In genomic region chr12:49804821-49805220, GRCh38 we compare ENCODE assay signal across 18 cellular contexts. TPM values are rescaled to one million over a fixed set of nuclear protein-coding genes. Genes with fewer than 3 reads are reported as not detected.
A peak's percentile ranks its signal among the peaks of the same experiment; 100 is the strongest.
DNase-seq lines count a peak whose midpoint lies in the region; ATAC-seq and TF ChIP-seq lines count a peak whose summit lies in the region.
"Had no signal": no experiment of that assay in that cellular context is flagged by ENCODE, and none has a peak within 500 bp of the region (broad histone marks: within the 10 kb centered on the region; RNA-seq: fewer than 3 reads in every experiment).

No MANE protein-coding gene starts in this region.

- H2AFZ ChIP-seq in SK-N-SH (ENCODE audit: low read depth) = no peak overlapping the region

- no peaks in the 10 kb centered on the region for H3K9me2 ChIP-seq in SK-N-SH

- no peaks in the 10 kb centered on the region for H3K9me3 Mint-ChIP-seq in endothelial cell (ENCODE audit: unreplicated experiment)
- H3K9me3 Mint-ChIP-seq: CD14-positive monocyte had no signal

- TF ChIP-seq RAD21 in SK-N-SH (IDR thresholded peaks at IDR 0.05; ENCODE audit: low read length) = no peak

- peaks cover 38% of the 10 kb centered on the region for H3K36me3 Mint-ChIP-seq in endothelial cell (ENCODE audit: low read depth, unreplicated experiment)

- H3F3A ChIP-seq in SK-N-SH (replicated peaks; ENCODE audit: insufficient read depth) = no peaks in the 10 kb centered on the region

- WGBS in SK-N-SH (ENCODE audit: low lambda C conversion rate) = 95% methylated on average over 8 of the region's 10 CpGs

- POLR2A ChIA-PET in SK-N-SH (lab: Yijun Ruan, JAX) = no interaction called here

- peaks cover 42% of the 10 kb centered on the region for H3K4me1 Mint-ChIP-seq in endothelial cell (ENCODE audit: unreplicated experiment)

- H3K36me3 ChIP-seq in SK-N-SH (replicated peaks in 1 of 2; ENCODE audit: control insufficient read depth in 1 of 2, insufficient read depth in 2 of 2, low read length in 1 of 2) = peaks cover 6 to 70% of the 10 kb centered on the region in 2 experiments

- no peaks in the 10 kb centered on the region for H3K27me3 ChIP-seq in SK-N-SH (ENCODE audit: insufficient read depth)

- H4K20me1 ChIP-seq in SK-N-SH (ENCODE audit: insufficient read depth) = peaks cover 15% of the 10 kb centered on the region

- no peaks in the 10 kb centered on the region for H3K4me1 ChIP-seq in SK-N-SH (ENCODE audit: control insufficient read depth in 1 of 2, insufficient read depth in 2 of 2, low read depth in 1 of 2, low read length in 1 of 2)

- CTCF ChIA-PET in SK-N-SH (lab: Yijun Ruan, JAX) = interaction anchor here (0.8 to 2.2 kb wide), 3 partner anchors 27 to 167 kb away, joined by 3 to 10 read pairs (median 4); partner anchors contain the start of gene TMBIM6

- DNase-seq in SK-N-SH = peak; percentile 2
- peak; percentile 30 for DNase-seq in Right ventricle myocardium superior
- no peak for DNase-seq in left cardiac atrium
- DNase-seq in endothelial cell (ENCODE audit: low spot score) = no peak
- DNase-seq in sciatic nerve (ENCODE audit: low spot score) = peak; percentile 41
- DNase-seq in C1 segment of cervical spinal cord (lab: John Stamatoyannopoulos, UW) = no peak
- DNase-seq in SIG-M5 treated with dmso at 0.1 percent for 504 hours (lab: John Stamatoyannopoulos, UW; ENCODE audit: unreplicated experiment) = no peak
- DNase-seq: AML-193; CD4-positive, alpha-beta memory T cell; DMS153; DMS79; GDM1; GOT3; H7 had no signal

- H3K27ac ChIP-seq in SK-N-SH (ENCODE audit: low read depth in 2 of 2, low read length in 1 of 2) = no peak overlapping the region
- H3K27ac ChIP-seq: 22Rv1, A549 had no signal

- peaks cover 8% of the 10 kb centered on the region for H3K27me3 Mint-ChIP-seq in endothelial cell (ENCODE audit: unreplicated experiment)
- H3K27me3 Mint-ChIP-seq: CD4-positive, alpha-beta memory T cell had no signal

- peaks cover 14% of the 10 kb centered on the region; the same call in 1 of the 2 replicates for H3K79me2 ChIP-seq in SK-N-SH (ENCODE audit: insufficient read depth)

- H3K9me3 ChIP-seq in SK-N-SH = no peaks in the 10 kb centered on the region
- H3K9me3 ChIP-seq: A549 had no signal

- intact Hi-C loops in Right ventricle myocardium superior (cut with DNase I) (no loop called here), left cardiac atrium (cut with DNase I) (no loop called here), sciatic nerve (cut with DNase I) (no loop called here)

- no peak for TF ChIP-seq EP300 in SK-N-SH (IDR thresholded peaks at IDR 0.05; ENCODE audit: borderline replicate concordance in 1 of 2, low read depth in 1 of 2, low read length in 1 of 2)

- ATAC-seq in SK-N-SH treated with all-trans-retinoic acid at 6 μM for 48 hours (no peak), Right ventricle myocardium superior (ENCODE audit: poor library complexity) (no peak), left cardiac atrium (no peak), sciatic nerve (no peak)
- ATAC-seq: A549 had no signal

- TF ChIP-seq CTCF in SK-N-SH (IDR thresholded peaks at IDR 0.05) = no peak
- TF ChIP-seq CTCF in endothelial cell (IDR thresholded peaks at IDR 0.05; ENCODE audit: unreplicated experiment) = no peak

- no peak overlapping the region for H3K9ac ChIP-seq in SK-N-SH

- no peak overlapping the region for H3K4me3 ChIP-seq in SK-N-SH (ENCODE audit: low read depth in 2 of 2, low read length in 1 of 2)
- H3K4me3 ChIP-seq: A549 had no signal

- no peak overlapping the region for H3K4me2 ChIP-seq in SK-N-SH
- H3K4me2 ChIP-seq: A549 had no signal

- H3K27ac Mint-ChIP-seq in endothelial cell (ENCODE audit: unreplicated experiment) = no peak overlapping the region

- H3K4me3 Mint-ChIP-seq in endothelial cell (ENCODE audit: unreplicated experiment) = peak overlapping the region; percentile 67
- H3K4me3 Mint-ChIP-seq: CD14-positive monocyte; CD4-positive, alpha-beta memory T cell had no signal

TF ChIP-seq in SK-N-SH, 30 proteins besides CTCF, POLR2A, EP300 and RAD21 (continues in another document):
- TF ChIP-seq TCF12 (IDR thresholded peaks at IDR 0.05) = no peak
- TF ChIP-seq FOSL2 (IDR thresholded peaks at IDR 0.05; ENCODE audit: borderline replicate concordance, low read depth) = no peak
- TF ChIP-seq RXRA (IDR thresholded peaks at IDR 0.05; ENCODE audit: borderline replicate concordance, low read depth) = no peak
- no peak for TF ChIP-seq EZH2phosphoT487 (IDR thresholded peaks at IDR 0.05; ENCODE audit: borderline replicate concordance, low read depth)
- TF ChIP-seq USF2 (IDR thresholded peaks at IDR 0.05; ENCODE audit: borderline replicate concordance, low read depth, low read length) = no peak
- TF ChIP-seq MEF2A (IDR thresholded peaks at IDR 0.05; ENCODE audit: borderline replicate concordance, low read depth) = no peak
- no peak for TF ChIP-seq NFIC (IDR thresholded peaks at IDR 0.05; ENCODE audit: borderline replicate concordance)
- TF ChIP-seq PBX3 (IDR thresholded peaks at IDR 0.05) = no peak
- no peak for TF ChIP-seq GATA2 (CRISPR knock-in tag; IDR thresholded peaks at IDR 0.05)

TF ChIP-seq in SK-N-SH treated with all-trans-retinoic acid at 6 μM for 48 hours, 23 proteins besides CTCF, POLR2A, EP300 and RAD21:
- TF ChIP-seq, protein P1, sequence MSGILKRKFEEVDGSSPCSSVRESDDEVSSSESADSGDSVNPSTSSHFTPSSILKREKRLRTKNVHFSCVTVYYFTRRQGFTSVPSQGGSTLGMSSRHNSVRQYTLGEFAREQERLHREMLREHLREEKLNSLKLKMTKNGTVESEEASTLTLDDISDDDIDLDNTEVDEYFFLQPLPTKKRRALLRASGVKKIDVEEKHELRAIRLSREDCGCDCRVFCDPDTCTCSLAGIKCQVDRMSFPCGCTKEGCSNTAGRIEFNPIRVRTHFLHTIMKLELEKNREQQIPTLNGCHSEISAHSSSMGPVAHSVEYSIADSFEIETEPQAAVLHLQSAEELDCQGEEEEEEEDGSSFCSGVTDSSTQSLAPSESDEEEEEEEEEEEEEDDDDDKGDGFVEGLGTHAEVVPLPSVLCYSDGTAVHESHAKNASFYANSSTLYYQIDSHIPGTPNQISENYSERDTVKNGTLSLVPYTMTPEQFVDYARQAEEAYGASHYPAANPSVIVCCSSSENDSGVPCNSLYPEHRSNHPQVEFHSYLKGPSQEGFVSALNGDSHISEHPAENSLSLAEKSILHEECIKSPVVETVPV (CRISPR knock-in tag; IDR thresholded peaks at IDR 0.05) = no peak
- TF ChIP-seq GLIS3 (CRISPR knock-in tag; IDR thresholded peaks at IDR 0.05) = no peak
- no peak for TF ChIP-seq TCF4 (CRISPR knock-in tag; IDR thresholded peaks at IDR 0.05; ENCODE audit: borderline replicate concordance)
- no peak for TF ChIP-seq ZFP30 (CRISPR knock-in tag; IDR thresholded peaks at IDR 0.05)
- TF ChIP-seq, protein P2, sequence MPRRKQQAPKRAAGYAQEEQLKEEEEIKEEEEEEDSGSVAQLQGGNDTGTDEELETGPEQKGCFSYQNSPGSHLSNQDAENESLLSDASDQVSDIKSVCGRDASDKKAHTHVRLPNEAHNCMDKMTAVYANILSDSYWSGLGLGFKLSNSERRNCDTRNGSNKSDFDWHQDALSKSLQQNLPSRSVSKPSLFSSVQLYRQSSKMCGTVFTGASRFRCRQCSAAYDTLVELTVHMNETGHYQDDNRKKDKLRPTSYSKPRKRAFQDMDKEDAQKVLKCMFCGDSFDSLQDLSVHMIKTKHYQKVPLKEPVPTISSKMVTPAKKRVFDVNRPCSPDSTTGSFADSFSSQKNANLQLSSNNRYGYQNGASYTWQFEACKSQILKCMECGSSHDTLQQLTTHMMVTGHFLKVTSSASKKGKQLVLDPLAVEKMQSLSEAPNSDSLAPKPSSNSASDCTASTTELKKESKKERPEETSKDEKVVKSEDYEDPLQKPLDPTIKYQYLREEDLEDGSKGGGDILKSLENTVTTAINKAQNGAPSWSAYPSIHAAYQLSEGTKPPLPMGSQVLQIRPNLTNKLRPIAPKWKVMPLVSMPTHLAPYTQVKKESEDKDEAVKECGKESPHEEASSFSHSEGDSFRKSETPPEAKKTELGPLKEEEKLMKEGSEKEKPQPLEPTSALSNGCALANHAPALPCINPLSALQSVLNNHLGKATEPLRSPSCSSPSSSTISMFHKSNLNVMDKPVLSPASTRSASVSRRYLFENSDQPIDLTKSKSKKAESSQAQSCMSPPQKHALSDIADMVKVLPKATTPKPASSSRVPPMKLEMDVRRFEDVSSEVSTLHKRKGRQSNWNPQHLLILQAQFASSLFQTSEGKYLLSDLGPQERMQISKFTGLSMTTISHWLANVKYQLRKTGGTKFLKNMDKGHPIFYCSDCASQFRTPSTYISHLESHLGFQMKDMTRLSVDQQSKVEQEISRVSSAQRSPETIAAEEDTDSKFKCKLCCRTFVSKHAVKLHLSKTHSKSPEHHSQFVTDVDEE (CRISPR knock-in tag; IDR thresholded peaks at IDR 0.05) = no peak
- TF ChIP-seq TOX (CRISPR knock-in tag; IDR thresholded peaks at IDR 0.05; ENCODE audit: borderline replicate concordance) = no peak
- no peak for TF ChIP-seq ESRRG (CRISPR knock-in tag; IDR thresholded peaks at IDR 0.05)
- TF ChIP-seq SNAI2 (CRISPR knock-in tag; IDR thresholded peaks at IDR 0.05) = no peak

RNA-seq across cellular contexts. Expression of gene NCKAP5L, which starts 23.4 kb away (rescaled TPM):
- polyA plus RNA-seq in SK-N-SH (2012; rRNA removed) = 8.7 and 8.9 TPM in 2 replicates
- polyA plus RNA-seq in SK-N-SH (2012; cell fraction: cytosol; rRNA removed) = 2.3 and 4.2 TPM in 2 replicates
- 31.2 and 32.9 TPM in 2 replicates for polyA plus RNA-seq in SK-N-SH (2012; cell fraction: nucleus; rRNA removed)
- total RNA-seq in Right ventricle myocardium superior = 29.0 TPM
- total RNA-seq in left cardiac atrium = 10 to 100 TPM; 18.6 to 18.8 TPM
- total RNA-seq in endothelial cell (ENCODE audit: unreplicated experiment) = 70.9 TPM
- total RNA-seq in sciatic nerve = 38.2 TPM

RNA-seq across cellular contexts. Expression of gene BCDIN3D, which starts 38.1 kb away (rescaled TPM):
- 2.3 and 3.8 TPM in 2 replicates for polyA plus RNA-seq in SK-N-SH (2012; rRNA removed)
- polyA plus RNA-seq in SK-N-SH (2012; cell fraction: cytosol; rRNA removed) = 2.9 and 3.3 TPM in 2 replicates
- 1.6 and 2.7 TPM in 2 replicates for polyA plus RNA-seq in SK-N-SH (2012; cell fraction: nucleus; rRNA removed)
- total RNA-seq in Right ventricle myocardium superior (2.4 TPM), left cardiac atrium (1 to 10 TPM; 2.9 to 4.0 TPM), endothelial cell (ENCODE audit: unreplicated experiment) (2.6 TPM), sciatic nerve (3.9 TPM)

Comparison
In these comparisons a context has a peak if more than half of its experiments do, and no peak if none do; other contexts are left out.
1. DNase-seq: peak in SK-N-SH (single experiment), Right ventricle myocardium superior (single experiment) and sciatic nerve (single experiment); none in left cardiac atrium (single experiment), endothelial cell (single experiment), C1 segment of cervical spinal cord (0 of 14) and SIG-M5 treated with dmso at 0.1 percent for 504 hours (single experiment).